Comparison of ENCODE assay signal across 35 cellular contexts in genomic region chr7:121578669-121579068, GRCh38.
"Had no signal": no experiment of that assay in that cellular context is flagged by ENCODE, and none has a peak within 500 bp of the region (broad histone marks: within the 10 kb centered on the region; RNA-seq: fewer than 3 reads in every experiment).

No MANE protein-coding gene starts in this region.

- H3K27ac ChIP-seq: ascending aorta, breast epithelium, WERI-Rb-1 had no signal

- ATAC-seq: activated CD4-positive, alpha-beta T cell treated with anti-CD3 and anti-CD28 coated beads for 36 hours; activated CD4-positive, CD25-positive, alpha-beta regulatory T cell treated with anti-CD3 and anti-CD28 coated beads, Interleukin-2, amount 50 U/mL, for 24 hours; activated CD8-positive, alpha-beta memory T cell treated with anti-CD3 and anti-CD28 coated beads, Interleukin-2, amount 10 ng/mL, durations not matched to agents 7 days and 5 days; activated CD8-positive, alpha-beta T cell treated with anti-CD3 and anti-CD28 coated beads, Interleukin-2, amount 10 ng/mL, durations not matched to agents 7 days and 5 days; activated naive CD8-positive, alpha-beta T cell treated with anti-CD3 and anti-CD28 coated beads, Interleukin-2, amount 50 U/mL, for 24 hours; WTC11 had no signal

- H3K9me3 Mint-ChIP-seq: activated CD4-positive, alpha-beta memory T cell treated with anti-CD3 and anti-CD28 coated beads, Interleukin-2, amount 10 ng/mL, durations not matched to agents 7 days and 5 days; activated CD4-positive, alpha-beta T cell treated with anti-CD3 and anti-CD28 coated beads, Interleukin-2, amount 10 ng/mL, durations not matched to agents 7 days and 5 days; activated naive CD4-positive, alpha-beta T cell treated with anti-CD3 and anti-CD28 coated beads, Interleukin-2, amount 10 ng/mL, durations not matched to agents 7 days and 5 days; activated naive CD4-positive, alpha-beta T cell treated with anti-CD3 and anti-CD28 coated beads, Interleukin-2, amount 50 U/mL, for 24 hours; activated naive CD8-positive, alpha-beta T cell treated with anti-CD3 and anti-CD28 coated beads, Interleukin-2, amount 10 ng/mL, durations not matched to agents 7 days and 5 days; activated naive CD8-positive, alpha-beta T cell treated with anti-CD3 and anti-CD28 coated beads, Interleukin-2, amount 50 U/mL, for 24 hours; activated T-cell treated with anti-CD3 and anti-CD28 coated beads, Interleukin-2, amount 50 U/mL, for 24 hours; activated T-helper 2 cell treated with anti-CD3 and anti-CD28 coated beads, Interferon-gamma antibody, Interleukin-2, Interleukin-4, amounts not matched to agents 10 μg/mL and 5 μg/mL and 100 μg/mL, durations not matched to agents 14 hours and 24 hours and 36 hours; T-helper 1 cell treated with Interleukin-12 subunit alpha and Interleukin-12 subunit beta and Interleukin-4 antibody, amounts not matched to agents 30 μg/mL and 1 μg/mL, for 36 hours; T-helper 2 cell treated with Interferon-gamma antibody and Interleukin-4, amounts not matched to agents 5 μg/mL and 100 μg/mL, for 36 hours had no signal

- H3K4me3 Mint-ChIP-seq: activated CD4-positive, alpha-beta memory T cell treated with anti-CD3 and anti-CD28 coated beads, Interleukin-2, amount 10 ng/mL, durations not matched to agents 7 days and 5 days; activated CD4-positive, alpha-beta T cell treated with anti-CD3 and anti-CD28 coated beads for 36 hours; activated CD4-positive, alpha-beta T cell treated with anti-CD3 and anti-CD28 coated beads, Interleukin-2, amount 10 ng/mL, durations not matched to agents 7 days and 5 days; activated CD8-positive, alpha-beta memory T cell treated with anti-CD3 and anti-CD28 coated beads, Interleukin-2, amount 10 ng/mL, durations not matched to agents 7 days and 5 days; activated CD8-positive, alpha-beta T cell treated with anti-CD3 and anti-CD28 coated beads, Interleukin-2, amount 10 ng/mL, durations not matched to agents 7 days and 5 days; activated naive CD4-positive, alpha-beta T cell treated with anti-CD3 and anti-CD28 coated beads, Interleukin-2, amount 10 ng/mL, durations not matched to agents 7 days and 5 days; activated naive CD4-positive, alpha-beta T cell treated with anti-CD3 and anti-CD28 coated beads, Interleukin-2, amount 50 U/mL, for 24 hours; activated naive CD8-positive, alpha-beta T cell; activated naive CD8-positive, alpha-beta T cell treated with anti-CD3 and anti-CD28 coated beads, Interleukin-2, amount 10 ng/mL, durations not matched to agents 7 days and 5 days; activated naive CD8-positive, alpha-beta T cell treated with anti-CD3 and anti-CD28 coated beads, Interleukin-2, amount 50 U/mL, for 24 hours; activated T-cell treated with anti-CD3 and anti-CD28 coated beads, Interleukin-2, amount 50 U/mL, for 24 hours; brain; T-helper 1 cell treated with Interleukin-12 subunit alpha and Interleukin-12 subunit beta and Interleukin-4 antibody, amounts not matched to agents 30 μg/mL and 1 μg/mL, for 36 hours; T-helper 2 cell treated with Interferon-gamma antibody and Interleukin-4, amounts not matched to agents 5 μg/mL and 100 μg/mL, for 36 hours; WTC11 had no signal

- DNase-seq: activated CD4-positive, alpha-beta memory T cell treated with anti-CD3 and anti-CD28 coated beads, Interleukin-2, amount 10 ng/mL, durations not matched to agents 7 days and 5 days; activated CD4-positive, alpha-beta T cell treated with anti-CD3 and anti-CD28 coated beads for 1 hour; activated CD4-positive, alpha-beta T cell treated with anti-CD3 and anti-CD28 coated beads for 36 hours; activated CD4-positive, alpha-beta T cell treated with anti-CD3 and anti-CD28 coated beads for 48 hours; activated CD4-positive, alpha-beta T cell treated with anti-CD3 and anti-CD28 coated beads, Interleukin-2, amount 10 ng/mL, durations not matched to agents 7 days and 5 days; activated CD4-positive, alpha-beta T cell treated with anti-CD3 and anti-CD28 coated beads, Interleukin-2, amount 50 U/mL, for 48 hours; activated CD4-positive, CD25-positive, alpha-beta regulatory T cell; activated CD8-positive, alpha-beta memory T cell treated with anti-CD3 and anti-CD28 coated beads for 24 hours; activated CD8-positive, alpha-beta memory T cell treated with anti-CD3 and anti-CD28 coated beads, Interleukin-2, amount 10 ng/mL, durations not matched to agents 7 days and 5 days; activated CD8-positive, alpha-beta memory T cell treated with anti-CD3 and anti-CD28 coated beads, Interleukin-2, amount 50 U/mL, for 48 hours; activated CD8-positive, alpha-beta T cell treated with anti-CD3 and anti-CD28 coated beads, Interleukin-2, amount 10 ng/mL, durations not matched to agents 7 days and 5 days; activated effector memory CD4-positive, alpha-beta T cell treated with Interleukin-2 at 50 U/mL for 16 hours; activated gamma-delta T cell; activated naive CD4-positive, alpha-beta T cell treated with anti-CD3 and anti-CD28 coated beads, Interleukin-2, amount 10 ng/mL, durations not matched to agents 7 days and 5 days; activated naive CD4-positive, alpha-beta T cell treated with Interleukin-2 at 50 U/mL for 16 hours; activated naive CD8-positive, alpha-beta T cell treated with anti-CD3 and anti-CD28 coated beads, Interleukin-2, amount 10 ng/mL, durations not matched to agents 7 days and 5 days; activated naive CD8-positive, alpha-beta T cell treated with anti-CD3 and anti-CD28 coated beads, Interleukin-2, amount 50 U/mL, for 24 hours; activated T-cell treated with anti-CD3 and anti-CD28 coated beads, Interleukin-2, amount 50 U/mL, for 24 hours; activated T-cell treated with anti-CD3 and anti-CD28 coated beads, Interleukin-2, amount 50 U/mL, for 48 hours; amygdala; anterior cingulate cortex; central memory CD4-positive, alpha-beta T cell; T-helper 2 cell; T-helper 9 cell; WERI-Rb-1 had no signal

- H3K27ac Mint-ChIP-seq: activated CD4-positive, alpha-beta memory T cell treated with anti-CD3 and anti-CD28 coated beads, Interleukin-2, amount 10 ng/mL, durations not matched to agents 7 days and 5 days; activated CD4-positive, alpha-beta T cell treated with anti-CD3 and anti-CD28 coated beads for 36 hours; activated CD4-positive, alpha-beta T cell treated with anti-CD3 and anti-CD28 coated beads, Interleukin-2, amount 10 ng/mL, durations not matched to agents 7 days and 5 days; activated CD8-positive, alpha-beta memory T cell treated with anti-CD3 and anti-CD28 coated beads, Interleukin-2, amount 10 ng/mL, durations not matched to agents 7 days and 5 days; activated CD8-positive, alpha-beta T cell treated with anti-CD3 and anti-CD28 coated beads, Interleukin-2, amount 10 ng/mL, durations not matched to agents 7 days and 5 days; activated naive CD4-positive, alpha-beta T cell treated with anti-CD3 and anti-CD28 coated beads, Interleukin-2, amount 10 ng/mL, durations not matched to agents 7 days and 5 days; activated naive CD4-positive, alpha-beta T cell treated with anti-CD3 and anti-CD28 coated beads, Interleukin-2, amount 50 U/mL, for 24 hours; activated naive CD8-positive, alpha-beta T cell; activated naive CD8-positive, alpha-beta T cell treated with anti-CD3 and anti-CD28 coated beads, Interleukin-2, amount 10 ng/mL, durations not matched to agents 7 days and 5 days; activated naive CD8-positive, alpha-beta T cell treated with anti-CD3 and anti-CD28 coated beads, Interleukin-2, amount 50 U/mL, for 24 hours; activated T-cell treated with anti-CD3 and anti-CD28 coated beads, Interleukin-2, amount 50 U/mL, for 24 hours; activated T-helper 2 cell treated with anti-CD3 and anti-CD28 coated beads, Interferon-gamma antibody, Interleukin-2, Interleukin-4, amounts not matched to agents 10 μg/mL and 5 μg/mL and 100 μg/mL, durations not matched to agents 14 hours and 24 hours and 36 hours; brain; T-helper 1 cell treated with Interleukin-12 subunit alpha and Interleukin-12 subunit beta and Interleukin-4 antibody, amounts not matched to agents 30 μg/mL and 1 μg/mL, for 36 hours; T-helper 2 cell treated with Interferon-gamma antibody and Interleukin-4, amounts not matched to agents 5 μg/mL and 100 μg/mL, for 36 hours; WTC11 had no signal

- H3K4me1 Mint-ChIP-seq: activated CD4-positive, alpha-beta memory T cell treated with anti-CD3 and anti-CD28 coated beads, Interleukin-2, amount 10 ng/mL, durations not matched to agents 7 days and 5 days; activated CD4-positive, alpha-beta T cell treated with anti-CD3 and anti-CD28 coated beads for 36 hours; activated CD4-positive, alpha-beta T cell treated with anti-CD3 and anti-CD28 coated beads, Interleukin-2, amount 10 ng/mL, durations not matched to agents 7 days and 5 days; activated CD8-positive, alpha-beta memory T cell treated with anti-CD3 and anti-CD28 coated beads, Interleukin-2, amount 10 ng/mL, durations not matched to agents 7 days and 5 days; activated naive CD4-positive, alpha-beta T cell treated with anti-CD3 and anti-CD28 coated beads, Interleukin-2, amount 10 ng/mL, durations not matched to agents 7 days and 5 days; activated naive CD4-positive, alpha-beta T cell treated with anti-CD3 and anti-CD28 coated beads, Interleukin-2, amount 50 U/mL, for 24 hours; activated naive CD8-positive, alpha-beta T cell treated with anti-CD3 and anti-CD28 coated beads, Interleukin-2, amount 10 ng/mL, durations not matched to agents 7 days and 5 days; activated naive CD8-positive, alpha-beta T cell treated with anti-CD3 and anti-CD28 coated beads, Interleukin-2, amount 50 U/mL, for 24 hours had no signal

- H3K36me3 ChIP-seq: ascending aorta, breast epithelium, WERI-Rb-1 had no signal

- H3K4me3 ChIP-seq: ascending aorta, breast epithelium had no signal

- H3K36me3 Mint-ChIP-seq: activated CD8-positive, alpha-beta memory T cell treated with anti-CD3 and anti-CD28 coated beads, Interleukin-2, amount 10 ng/mL, durations not matched to agents 7 days and 5 days; activated naive CD4-positive, alpha-beta T cell treated with anti-CD3 and anti-CD28 coated beads, Interleukin-2, amount 10 ng/mL, durations not matched to agents 7 days and 5 days; activated naive CD4-positive, alpha-beta T cell treated with anti-CD3 and anti-CD28 coated beads, Interleukin-2, amount 50 U/mL, for 24 hours; activated naive CD8-positive, alpha-beta T cell; activated naive CD8-positive, alpha-beta T cell treated with anti-CD3 and anti-CD28 coated beads, Interleukin-2, amount 10 ng/mL, durations not matched to agents 7 days and 5 days; brain; WTC11 had no signal

- H3K9me3 ChIP-seq: ascending aorta, breast epithelium had no signal

- H3K4me1 ChIP-seq: ascending aorta, breast epithelium had no signal
